17 cellular contexts compared by ENCODE assay signal in genomic region chr2:7180641-7181370, GRCh38.
DNase-seq lines count a peak whose midpoint lies in the region; ATAC-seq, FAIRE-seq and TF ChIP-seq lines count a peak whose summit lies in the region.
"Had no signal": no experiment of that assay in that cellular context is flagged by ENCODE, and none has a peak within 500 bp of the region (broad histone marks: within the 10 kb centered on the region; RNA-seq: fewer than 3 reads in every experiment).

No MANE protein-coding gene starts in this region.

- BruUV-seq in PC-3 (replicated peaks; lab: Mats Ljungman, UMichigan) (no TSS peak), mammary epithelial cell (replicated peaks; lab: Mats Ljungman, UMichigan) (no TSS peak)

- no peak for TF ChIP-seq POLR2A in A549 (IDR thresholded peaks at IDR 0.05; ENCODE audit: low read length)

- TF ChIP-seq EP300 in A549 (IDR thresholded peaks at IDR 0.05), result no peak

- H3K4me1 ChIP-seq in A549, result peaks cover 20% of the 10 kb centered on the region
- peaks cover 15% of the 10 kb centered on the region for H3K4me1 ChIP-seq in PC-3 (ENCODE audit: insufficient read depth, low read length)
- H3K4me1 ChIP-seq in mammary epithelial cell (ENCODE audit: insufficient read depth, low read length), result peaks cover 16% of the 10 kb centered on the region

- ATAC-seq in A549 (peak; percentile 84 to 89), PC-3 (peak; percentile 99), HG03442 (IDR thresholded peaks at IDR 0.05; ENCODE audit: unreplicated experiment) (no peak), GM18861 (IDR thresholded peaks at IDR 0.05; ENCODE audit: unreplicated experiment) (no peak)
- no peak for ATAC-seq in stimulated activated naive CD8-positive, alpha-beta T cell treated with anti-CD3 and anti-CD28 coated beads, Interleukin-15, amount 100 ng/mL, for 72 hours
- ATAC-seq: Right ventricle myocardium inferior had no signal

- H3K27me3 Mint-ChIP-seq in stimulated activated naive CD8-positive, alpha-beta T cell treated with anti-CD3 and anti-CD28 coated beads, Interleukin-15, amount 100 ng/mL, for 72 hours, result no peaks in the 10 kb centered on the region
- H3K27me3 Mint-ChIP-seq: dendritic cell treated with granulocyte-macrophage colony-stimulating factor and Interleukin-4, amounts not matched to agents 40 ng/mL and 50 ng/mL, for 4 days had no signal

- H3K27me3 ChIP-seq in PC-3 (ENCODE audit: low read length) (no peaks in the 10 kb centered on the region), mammary epithelial cell (ENCODE audit: insufficient read depth, low read length) (no peaks in the 10 kb centered on the region)
- H3K27me3 ChIP-seq: neutrophil had no signal

- intact Hi-C loops in PC-3 (cut with micrococcal nuclease) (no loop called here), mammary epithelial cell (cut with micrococcal nuclease) (no loop called here)

- H3K4me3 Mint-ChIP-seq in stimulated activated naive CD8-positive, alpha-beta T cell treated with anti-CD3 and anti-CD28 coated beads, Interleukin-15, amount 100 ng/mL, for 72 hours, result no peak overlapping the region
- H3K4me3 Mint-ChIP-seq: dendritic cell treated with granulocyte-macrophage colony-stimulating factor and Interleukin-4, amounts not matched to agents 40 ng/mL and 50 ng/mL, for 4 days had no signal

- H3K36me3 ChIP-seq in PC-3 (ENCODE audit: low read depth, low read length) (no peaks in the 10 kb centered on the region), mammary epithelial cell (ENCODE audit: insufficient read depth, low read length) (no peaks in the 10 kb centered on the region)
- H3K36me3 ChIP-seq: neutrophil, thoracic aorta had no signal

- no peak for TF ChIP-seq RAD21 in A549 (conservative IDR thresholded peaks at IDR 0.05 in 1 of 2, IDR thresholded peaks at IDR 0.05 in 1 of 2)

- H3K9ac ChIP-seq in PC-3 (ENCODE audit: low read length) (no peak overlapping the region), mammary epithelial cell (ENCODE audit: insufficient read depth, low read length) (no peak overlapping the region)

- H4K20me1 ChIP-seq in PC-3 (ENCODE audit: low read length) (no peaks in the 10 kb centered on the region), mammary epithelial cell (ENCODE audit: insufficient read depth, low read length) (no peaks in the 10 kb centered on the region)

- 43% methylated on average over 9 of the region's 9 CpGs for WGBS in A549 (ENCODE audit: missing lambda C conversion rate)
- 2% methylated on average over 8 of the region's 9 CpGs for WGBS in mammary epithelial cell (ENCODE audit: low coverage, missing lambda C conversion rate)

- no peak overlapping the region for H3K27ac Mint-ChIP-seq in stimulated activated naive CD8-positive, alpha-beta T cell treated with anti-CD3 and anti-CD28 coated beads, Interleukin-15, amount 100 ng/mL, for 72 hours
- H3K27ac Mint-ChIP-seq: dendritic cell treated with granulocyte-macrophage colony-stimulating factor and Interleukin-4, amounts not matched to agents 40 ng/mL and 50 ng/mL, for 4 days had no signal

- H3K4me3 ChIP-seq in A549, result no peak overlapping the region
- H3K4me3 ChIP-seq in PC-3 (ENCODE audit: low read length), result peak overlapping the region; percentile 47; the same call in 1 of the 2 replicates
- no peak overlapping the region for H3K4me3 ChIP-seq in mammary epithelial cell (replicated peaks in 1 of 3; ENCODE audit: insufficient read depth in 1 of 3, low read depth in 2 of 3, low read length in 3 of 3)
- H3K4me3 ChIP-seq: smooth muscle cell, thoracic aorta had no signal

- no peaks in the 10 kb centered on the region for H3K4me1 Mint-ChIP-seq in stimulated activated naive CD8-positive, alpha-beta T cell treated with anti-CD3 and anti-CD28 coated beads, Interleukin-15, amount 100 ng/mL, for 72 hours

- H3F3A ChIP-seq in PC-3 (ENCODE audit: low read length, unreplicated experiment), result no peaks in the 10 kb centered on the region

- peak overlapping the region; percentile 71 for H2AFZ ChIP-seq in PC-3 (ENCODE audit: low read length)
- H2AFZ ChIP-seq in mammary epithelial cell (ENCODE audit: low read depth, low read length), result peak overlapping the region; percentile 29

- no peak for FAIRE-seq in A549 (lab: Jason Lieb, UNC)

- dilution Hi-C loops in mammary epithelial cell (cut with HindIII; ENCODE audit: low sequenced_read_pairs), result no loop called here

- no peaks in the 10 kb centered on the region for H3K9me2 ChIP-seq in PC-3 (replicated peaks; ENCODE audit: low read length)

- no peaks in the 10 kb centered on the region for H3K9me3 Mint-ChIP-seq in stimulated activated naive CD8-positive, alpha-beta T cell treated with anti-CD3 and anti-CD28 coated beads, Interleukin-15, amount 100 ng/mL, for 72 hours
- H3K9me3 Mint-ChIP-seq: dendritic cell treated with granulocyte-macrophage colony-stimulating factor and Interleukin-4, amounts not matched to agents 40 ng/mL and 50 ng/mL, for 4 days had no signal

- DNase-seq in A549 (ENCODE audit: low read depth in 1 of 2, low spot score in 1 of 2) (peak; percentile 47 to 67), PC-3 (peak; percentile 95), mammary epithelial cell (peak; percentile 72), kidney glomerular epithelial cell (lab: John Stamatoyannopoulos, UW) (peak; percentile 62)
- DNase-seq in effector CD4-positive, alpha-beta T cell, result no peak
- DNase-seq in stimulated activated naive CD8-positive, alpha-beta T cell treated with anti-CD3 and anti-CD28 coated beads, Interleukin-15, amount 100 ng/mL, for 72 hours, result no peak
- DNase-seq: ACHN, NCI-H1694 treated with DMSO at 0.1 percent for 48 hours, NCI-H526 treated with DMSO at 0.1 percent for 48 hours had no signal

- H3K9me3 ChIP-seq in A549 (no peaks in the 10 kb centered on the region), PC-3 (ENCODE audit: low read length) (no peaks in the 10 kb centered on the region), mammary epithelial cell (replicated peaks; ENCODE audit: insufficient read depth, low read length) (no peaks in the 10 kb centered on the region)
- H3K9me3 ChIP-seq: neutrophil, thoracic aorta had no signal

- H3K27ac ChIP-seq in A549, result peak overlapping the region; percentile 49 to 79
- H3K27ac ChIP-seq in PC-3 (ENCODE audit: low read length), result peak overlapping the region; percentile 61
- peak overlapping the region; percentile 30 for H3K27ac ChIP-seq in mammary epithelial cell (ENCODE audit: insufficient read depth, low read depth, low read length)
- H3K27ac ChIP-seq: neutrophil, thoracic aorta, VCaP had no signal

- no peaks in the 10 kb centered on the region for H3K79me2 ChIP-seq in PC-3 (ENCODE audit: low read length)
- H3K79me2 ChIP-seq in mammary epithelial cell (ENCODE audit: insufficient read depth, low read length), result no peaks in the 10 kb centered on the region

- CTCF ChIA-PET in A549 (lab: Yijun Ruan, JAX), result interaction anchor here (0.6 kb wide), 1 partner anchor 19 kb away, joined by 3 read pairs; no protein-coding TSS in a partner anchor
- CTCF ChIA-PET in PC-3 (lab: Charles Lee), result interaction anchor here (0.5 to 0.7 kb wide), 2 partner anchors 29 to 213 kb away, joined by 4 read pairs; no protein-coding TSS in a partner anchor
- CTCF ChIA-PET in mammary epithelial cell (lab: Charles Lee; ENCODE audit: low non-redundant PET), result interaction anchor here (0.6 kb wide), 2 partner anchors 23 to 62 kb away, joined by 3 to 27 read pairs; no protein-coding TSS in a partner anchor

- no peak for TF ChIP-seq CTCF in A549 (IDR thresholded peaks at IDR 0.05)
- no peak for TF ChIP-seq CTCF in PC-3 (conservative IDR thresholded peaks at IDR 0.05; ENCODE audit: low read depth, low read length)
- TF ChIP-seq CTCF in mammary epithelial cell (conservative IDR thresholded peaks at IDR 0.05 in 1 of 2, IDR thresholded peaks at IDR 0.05 in 1 of 2; ENCODE audit: extremely low read depth in 1 of 2, insufficient read depth in 1 of 2, low read depth in 1 of 2, low read length in 2 of 2), result no peak

- POLR2A ChIA-PET in A549 (lab: Yijun Ruan, JAX) (interaction anchor here (0.7 to 1.5 kb wide), 2 partner anchors 20 to 1501 kb away, joined by 3 to 6 read pairs; partner anchors contain the start of gene ID2), PC-3 (lab: Charles Lee; ENCODE audit: unreplicated experiment) (interaction anchor here (0.5 to 0.8 kb wide), 4 partner anchors 9 to 1236 kb away, joined by 3 to 26 read pairs (median 8); no protein-coding TSS in a partner anchor)

- in situ Hi-C loops in mammary epithelial cell (cut with MboI; ENCODE audit: low sequenced_read_pairs in 2 of 2), result no loop called here

- H3K4me2 ChIP-seq in A549, result peak overlapping the region; percentile 52
- H3K4me2 ChIP-seq in PC-3 (ENCODE audit: low read length), result peak overlapping the region; percentile 79
- peak overlapping the region; percentile 61 for H3K4me2 ChIP-seq in mammary epithelial cell (ENCODE audit: insufficient read depth, low read depth, low read length)
- H3K4me2 ChIP-seq: smooth muscle cell had no signal

TF ChIP-seq in A549, 52 proteins besides CTCF, POLR2A, EP300 and RAD21:
- no peak for TF ChIP-seq MAX (IDR thresholded peaks at IDR 0.05)
- TF ChIP-seq ZC3H11A (IDR thresholded peaks at IDR 0.05), result no peak
- peak; percentile 84 for TF ChIP-seq NFE2L2 (conservative IDR thresholded peaks at IDR 0.05; ENCODE audit: low read length)
- no peak for TF ChIP-seq FOSL2 (IDR thresholded peaks at IDR 0.05)
- peak; percentile 40; the same call in 1 of the 2 replicates for TF ChIP-seq FOSL2 (CRISPR knock-in tag; IDR thresholded peaks at IDR 0.05)
- TF ChIP-seq JUNB (IDR thresholded peaks at IDR 0.05), result 0 out of 2 replicates have a peak, but pooled peaks have one; percentile 18
- TF ChIP-seq SMC3 (IDR thresholded peaks at IDR 0.05), result no peak
- no peak for TF ChIP-seq HOXA7 (CRISPR knock-in tag; IDR thresholded peaks at IDR 0.05)
- TF ChIP-seq MAFK (IDR thresholded peaks at IDR 0.05; ENCODE audit: partially characterized antibody), result peak; percentile 98
- TF ChIP-seq KDM5A (IDR thresholded peaks at IDR 0.05), result no peak
- no peak for TF ChIP-seq SREBF2 (IDR thresholded peaks at IDR 0.05)

Comparison
In these comparisons a context has a peak if more than half of its experiments do, and no peak if none do; other contexts are left out.
1. ATAC-seq: peak in A549 (2 of 2) and PC-3 (single experiment); none in HG03442 (single experiment), stimulated activated naive CD8-positive, alpha-beta T cell treated with anti-CD3 and anti-CD28 coated beads, Interleukin-15, amount 100 ng/mL, for 72 hours (single experiment) and GM18861 (single experiment).
2. DNase-seq: peak in A549 (2 of 2), PC-3 (single experiment), mammary epithelial cell (single experiment) and kidney glomerular epithelial cell (single experiment); none in effector CD4-positive, alpha-beta T cell (single experiment) and stimulated activated naive CD8-positive, alpha-beta T cell treated with anti-CD3 and anti-CD28 coated beads, Interleukin-15, amount 100 ng/mL, for 72 hours (0 of 2).
3. Peak in every context shown above with its lines, with median percentiles within 50 percentile points of each other: H3K27ac ChIP-seq and H3K4me2 ChIP-seq.